In genomic region chr7:43847496-43847895, GRCh38 we compare ENCODE assay signal across 1 cellular context.
TF ChIP-seq lines count a peak whose summit lies in the region.

No MANE protein-coding gene starts in this region.

TF ChIP-seq in IMR-90, 13 proteins besides CTCF, POLR2A, EP300 and RAD21:
- TF ChIP-seq RCOR1 (IDR thresholded peaks at IDR 0.05; ENCODE audit: insufficient replicate concordance, low read length) (no peak), CEBPB (IDR thresholded peaks at IDR 0.05; ENCODE audit: low read depth, low read length) (no peak)
TF ChIP-seq in IMR-90: peak in this region for 0.
